Comparison of ENCODE assay signal across 7 cellular contexts in genomic region chr12:53492188-53492587, GRCh38. TPM values are rescaled to one million over a fixed set of nuclear protein-coding genes. Genes with fewer than 3 reads are reported as not detected.
DNase-seq lines count a peak whose midpoint lies in the region; ATAC-seq and TF ChIP-seq lines count a peak whose summit lies in the region.

No MANE protein-coding gene starts in this region.

- H2AFZ ChIP-seq in HCT116 (ENCODE audit: low read depth, low read length, poor library complexity, severe bottlenecking), result no peak overlapping the region

- 0 out of 4 replicates have a peak overlapping the region, but pooled peaks of 1 of the 2 experiments have one; percentile 59 for H3K4me3 ChIP-seq in HCT116 (replicated peaks in 1 of 2; ENCODE audit: low read depth in 1 of 2, low read length in 2 of 2)
- peak overlapping the region; percentile 53; the same call in 1 of the 2 replicates for H3K4me3 ChIP-seq in WI38 (ENCODE audit: low read depth, low read length)
- peak overlapping the region; percentile 47 for H3K4me3 ChIP-seq in right cardiac atrium (ENCODE audit: low read length)
- peak overlapping the region; percentile 59 to 82 (median 80) for H3K4me3 ChIP-seq in skeletal muscle tissue (ENCODE audit: low read length in 3 of 3)

- H3K36me3 ChIP-seq in HCT116 (ENCODE audit: control insufficient read depth in 1 of 2, insufficient read depth in 2 of 2, low read length in 2 of 2) (peaks cover 0 to 5% of the 10 kb centered on the region in 2 experiments; a peak in 1 of 4 replicates), skeletal muscle tissue (ENCODE audit: control insufficient read depth in 3 of 3, insufficient read depth in 3 of 3, low read length in 3 of 3) (peaks cover 0 to 8% (median 3%) of the 10 kb centered on the region in 3 donors)

- WGBS in right cardiac atrium, result 48% methylated on average over 20 of the region's 20 CpGs

- no peak for TF ChIP-seq POLR2A in HCT116 (IDR thresholded peaks at IDR 0.05; ENCODE audit: borderline replicate concordance, extremely low read depth, insufficient read depth, insufficient read length)

- RAD21 ChIA-PET in HCT116 (lab: Charles Lee; ENCODE audit: low non-redundant PET in 1 of 2, low total read pairs in 2 of 2, uncharacterized antibody in 2 of 2, unreplicated experiment in 2 of 2), result no interaction called here

- H3K9ac ChIP-seq in HCT116 (ENCODE audit: low read length) (peak overlapping the region; percentile 56; the same call in 1 of the 2 replicates), skeletal muscle tissue (ENCODE audit: low read depth in 1 of 3, low read length in 3 of 3) (peak overlapping the region in 1 of 3 donors; percentile 23)

- TF ChIP-seq RAD21 in HCT116 (IDR thresholded peaks at IDR 0.05; ENCODE audit: low read depth), result no peak

- H3K27ac ChIP-seq in HCT116 (ENCODE audit: low read depth, low read length) (no peak overlapping the region), right cardiac atrium (ENCODE audit: low read length) (peak overlapping the region; percentile 30), skeletal muscle tissue (ENCODE audit: low read depth, low read length) (peak overlapping the region; percentile 83)

- ATAC-seq in HCT116, result no peak
- ATAC-seq in right cardiac atrium, result peak in 1 of 2 donors; percentile 0
- ATAC-seq in GM18909 (IDR thresholded peaks at IDR 0.05; ENCODE audit: poor library complexity, unreplicated experiment), result no peak

- no peaks in the 10 kb centered on the region for H4K20me1 ChIP-seq in HCT116 (ENCODE audit: insufficient read depth)

- POLR2A ChIA-PET in HCT116 (lab: Charles Lee), result interaction anchor here (1.2 to 1.4 kb wide), 2 partner anchors 8 to 9 kb away, joined by 4 to 5 read pairs; no protein-coding TSS in a partner anchor

- H3K27me3 ChIP-seq in HCT116 (ENCODE audit: insufficient read depth, low read length) (no peaks in the 10 kb centered on the region), right cardiac atrium (ENCODE audit: control insufficient read depth, insufficient read depth) (no peaks in the 10 kb centered on the region), skeletal muscle tissue (ENCODE audit: control insufficient read depth in 3 of 3, insufficient read depth in 3 of 3, low read length in 3 of 3) (no peaks in the 10 kb centered on the region)

- CTCF ChIA-PET in HCT116 (lab: Charles Lee), result interaction anchor here (1.2 kb wide), 1 partner anchor 140 kb away, joined by 3 read pairs; no protein-coding TSS in a partner anchor

- DNase-seq in HCT116 (ENCODE audit: low read depth, low spot score) (no peak), right cardiac atrium (peak in 1 of 3 donors; percentile 43), epidermal melanocyte (ENCODE audit: insufficient read length, low spot score) (no peak)
- DNase-seq in stimulated activated CD8-positive, alpha-beta memory T cell treated with anti-CD3 and anti-CD28 coated beads, Interleukin-4, amount 100 ng/mL, for 48 hours, result no peak

- no peaks in the 10 kb centered on the region for H3K9me2 ChIP-seq in HCT116 (ENCODE audit: insufficient read depth)

- BruUV-seq in HCT116 (replicated peaks; lab: Mats Ljungman, UMichigan), result no TSS peak

- peak overlapping the region; percentile 89 for H3K4me2 ChIP-seq in HCT116 (ENCODE audit: low read length)

- intact Hi-C loops in HCT116 (cut with micrococcal nuclease), result no loop called here
- intact Hi-C loops in right cardiac atrium (cut with DNase I), result no loop called here

- no peaks in the 10 kb centered on the region for H3K79me2 ChIP-seq in HCT116 (ENCODE audit: insufficient read depth, low read length)

- TF ChIP-seq CTCF in HCT116 (IDR thresholded peaks at IDR 0.05 in 2 of 3, conservative IDR thresholded peaks at IDR 0.05 in 1 of 3; ENCODE audit: borderline replicate concordance in 1 of 3, insufficient read depth in 1 of 3, low read depth in 2 of 3, low read length in 2 of 3), result no peak
- no peak for TF ChIP-seq CTCF in WI38 (IDR thresholded peaks at IDR 0.05; ENCODE audit: low read depth, low read length)

- H3K4me1 ChIP-seq in HCT116 (ENCODE audit: control insufficient read depth in 1 of 2, insufficient read depth in 2 of 2, low read length in 2 of 2), result peaks cover 14 to 28% of the 10 kb centered on the region in 2 experiments
- H3K4me1 ChIP-seq in right cardiac atrium (ENCODE audit: control insufficient read depth, insufficient read depth, low read length), result peaks cover 4% of the 10 kb centered on the region
- H3K4me1 ChIP-seq in skeletal muscle tissue (ENCODE audit: control insufficient read depth in 3 of 3, insufficient read depth in 3 of 3, low read length in 3 of 3), result peaks cover 18 to 25% (median 23%) of the 10 kb centered on the region in 3 donors

- H3K9me3 ChIP-seq in HCT116 (ENCODE audit: control insufficient read depth in 1 of 2, insufficient read depth in 1 of 2, low read depth in 1 of 2, low read length in 2 of 2) (no peaks in the 10 kb centered on the region), right cardiac atrium (ENCODE audit: control insufficient read depth, low read length) (no peaks in the 10 kb centered on the region), skeletal muscle tissue (ENCODE audit: control insufficient read depth in 3 of 3, low read length in 3 of 3) (no peaks in the 10 kb centered on the region)

TF ChIP-seq in HCT116, 20 proteins besides CTCF, POLR2A, EP300 and RAD21:
- TF ChIP-seq CEBPB (IDR thresholded peaks at IDR 0.05; ENCODE audit: low read depth), result no peak
- TF ChIP-seq EGR1 (IDR thresholded peaks at IDR 0.05; ENCODE audit: low read depth), result no peak
- TF ChIP-seq FOSL1 (IDR thresholded peaks at IDR 0.05; ENCODE audit: low read depth), result no peak
- TF ChIP-seq POLR2AphosphoS5 (IDR thresholded peaks at IDR 0.05; ENCODE audit: low read depth, low read length), result no peak
- TF ChIP-seq, protein P1, sequence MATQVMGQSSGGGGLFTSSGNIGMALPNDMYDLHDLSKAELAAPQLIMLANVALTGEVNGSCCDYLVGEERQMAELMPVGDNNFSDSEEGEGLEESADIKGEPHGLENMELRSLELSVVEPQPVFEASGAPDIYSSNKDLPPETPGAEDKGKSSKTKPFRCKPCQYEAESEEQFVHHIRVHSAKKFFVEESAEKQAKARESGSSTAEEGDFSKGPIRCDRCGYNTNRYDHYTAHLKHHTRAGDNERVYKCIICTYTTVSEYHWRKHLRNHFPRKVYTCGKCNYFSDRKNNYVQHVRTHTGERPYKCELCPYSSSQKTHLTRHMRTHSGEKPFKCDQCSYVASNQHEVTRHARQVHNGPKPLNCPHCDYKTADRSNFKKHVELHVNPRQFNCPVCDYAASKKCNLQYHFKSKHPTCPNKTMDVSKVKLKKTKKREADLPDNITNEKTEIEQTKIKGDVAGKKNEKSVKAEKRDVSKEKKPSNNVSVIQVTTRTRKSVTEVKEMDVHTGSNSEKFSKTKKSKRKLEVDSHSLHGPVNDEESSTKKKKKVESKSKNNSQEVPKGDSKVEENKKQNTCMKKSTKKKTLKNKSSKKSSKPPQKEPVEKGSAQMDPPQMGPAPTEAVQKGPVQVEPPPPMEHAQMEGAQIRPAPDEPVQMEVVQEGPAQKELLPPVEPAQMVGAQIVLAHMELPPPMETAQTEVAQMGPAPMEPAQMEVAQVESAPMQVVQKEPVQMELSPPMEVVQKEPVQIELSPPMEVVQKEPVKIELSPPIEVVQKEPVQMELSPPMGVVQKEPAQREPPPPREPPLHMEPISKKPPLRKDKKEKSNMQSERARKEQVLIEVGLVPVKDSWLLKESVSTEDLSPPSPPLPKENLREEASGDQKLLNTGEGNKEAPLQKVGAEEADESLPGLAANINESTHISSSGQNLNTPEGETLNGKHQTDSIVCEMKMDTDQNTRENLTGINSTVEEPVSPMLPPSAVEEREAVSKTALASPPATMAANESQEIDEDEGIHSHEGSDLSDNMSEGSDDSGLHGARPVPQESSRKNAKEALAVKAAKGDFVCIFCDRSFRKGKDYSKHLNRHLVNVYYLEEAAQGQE (IDR thresholded peaks at IDR 0.05; ENCODE audit: low read depth), result no peak
- TF ChIP-seq CBX3 (IDR thresholded peaks at IDR 0.05; ENCODE audit: low read depth), result no peak

RNA-seq across cellular contexts. Expression of gene MAP3K12, which starts 7.1 kb away (rescaled TPM):
- 16.3 TPM for total RNA-seq in HCT116 (2021; ENCODE audit: unreplicated experiment)
- 12.8 and 17.1 TPM in 2 replicates for polyA plus RNA-seq in HCT116 (2012)
- total RNA-seq in right cardiac atrium, result 1 to 10 TPM; 7.7 to 9.6 (median 9.0) TPM
- polyA plus RNA-seq in right cardiac atrium, result 9.2 TPM
- total RNA-seq in skeletal muscle tissue, result 4.7 TPM

RNA-seq across cellular contexts. Expression of gene TARBP2, which starts 8.9 kb away (rescaled TPM):
- 40.1 TPM for total RNA-seq in HCT116 (2021; ENCODE audit: unreplicated experiment)
- 36.9 and 47.0 TPM in 2 replicates for polyA plus RNA-seq in HCT116 (2012)
- 10 to 100 TPM; 12.9 to 13.9 (median 13.4) TPM for total RNA-seq in right cardiac atrium
- polyA plus RNA-seq in right cardiac atrium, result 12.8 TPM
- 29.7 TPM for total RNA-seq in skeletal muscle tissue

RNA-seq across cellular contexts. Expression of gene NPFF, which starts 15.1 kb away (rescaled TPM):
- not detected for total RNA-seq in HCT116 (2021; ENCODE audit: unreplicated experiment)
- polyA plus RNA-seq in HCT116 (2012), result 0.18 and 0.22 TPM in 2 replicates
- not detected for total RNA-seq in right cardiac atrium
- not detected for polyA plus RNA-seq in right cardiac atrium
- total RNA-seq in skeletal muscle tissue, result not detected

RNA-seq across cellular contexts. Expression of gene PCBP2, which starts 40.3 kb away (rescaled TPM):
- total RNA-seq in HCT116 (2021; ENCODE audit: unreplicated experiment), result 856 TPM
- polyA plus RNA-seq in HCT116 (2012), result 944 and 957 TPM in 2 replicates
- 100 to 1,000 TPM; 575 to 743 (median 588) TPM for total RNA-seq in right cardiac atrium
- polyA plus RNA-seq in right cardiac atrium, result 349 TPM
- 281 TPM for total RNA-seq in skeletal muscle tissue

RNA-seq across cellular contexts. Expression of gene PRR13, which starts 50.7 kb away (rescaled TPM):
- total RNA-seq in HCT116 (2021; ENCODE audit: unreplicated experiment) (216 TPM), right cardiac atrium (10 to 100 TPM; 66.9 to 85.6 (median 82.6) TPM), skeletal muscle tissue (15.7 TPM)
- polyA plus RNA-seq in HCT116 (2012), result 262 and 298 TPM in 2 replicates
- polyA plus RNA-seq in right cardiac atrium, result 69.1 TPM
